8 cellular contexts compared by ENCODE assay signal in the genomic region with DNA sequence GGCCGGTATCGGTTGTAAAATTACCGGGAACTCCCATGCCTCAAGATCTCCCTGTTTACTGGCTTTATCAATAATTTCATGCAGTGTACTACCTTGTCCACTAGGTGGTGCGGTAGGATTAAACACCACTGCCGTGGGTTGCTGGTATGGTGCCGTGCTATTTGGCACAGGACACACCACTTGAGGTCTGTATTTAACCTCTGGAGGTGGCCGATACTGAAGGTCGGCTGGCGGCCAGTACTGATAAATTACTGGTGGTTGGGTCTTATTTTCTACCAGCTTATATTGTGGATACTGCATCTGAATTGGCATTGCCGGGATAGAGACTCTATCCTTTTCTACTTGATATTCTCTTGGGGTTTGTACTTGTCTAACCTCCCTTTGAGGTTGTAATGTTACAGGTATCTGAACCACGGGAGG. TPM values are rescaled to one million over a fixed set of nuclear protein-coding genes. Genes with fewer than 3 reads are reported as not detected.
DNase-seq lines count a peak whose midpoint lies in the region; ATAC-seq, FAIRE-seq and TF ChIP-seq lines count a peak whose summit lies in the region.

No MANE protein-coding gene starts in this region.

- ATAC-seq in HG03045 (IDR thresholded peaks at IDR 0.05; ENCODE audit: unreplicated experiment) = no peak

- DNase-seq in COR-L47 (lab: John Stamatoyannopoulos, UW) = peak; percentile 78
- DNase-seq in H54 (ENCODE audit: insufficient read length, low spot score) = peak; percentile 49
- DNase-seq in NCI-H1694 (lab: John Stamatoyannopoulos, UW) = peak; percentile 85
- DNase-seq in T follicular helper cell (ENCODE audit: low read depth) = peak; percentile 51
- DNase-seq in adrenal gland = peak; percentile 80 to 93 (median 86)
- DNase-seq in left ventricle myocardium inferior = peak; percentile 76
- DNase-seq in retina = peak; percentile 82

- 2 to 3% (median 3%) methylated on average over 10 to 11 of the region's 11 CpGs for WGBS in adrenal gland, 4 donors

- H3K4me1 ChIP-seq in adrenal gland (replicated peaks in 1 of 2) (peaks cover 0 to 7% of the 10 kb centered on the region in 2 donors), left ventricle myocardium inferior (peaks cover 34% of the 10 kb centered on the region)

- TF ChIP-seq POLR2A in H54 (IDR thresholded peaks at IDR 0.05; ENCODE audit: low read depth, low read length) (no peak), adrenal gland (IDR thresholded peaks at IDR 0.05) (no peak)

- H3K27ac ChIP-seq in adrenal gland = no peak overlapping the region
- peak overlapping the region; percentile 73 for H3K27ac ChIP-seq in left ventricle myocardium inferior (replicated peaks)

- H3K9me3 ChIP-seq in adrenal gland (replicated peaks in 1 of 3) (no peaks in the 10 kb centered on the region), left ventricle myocardium inferior (replicated peaks) (no peaks in the 10 kb centered on the region)

- peak; percentile 85 to 95 (median 94) for TF ChIP-seq CTCF in adrenal gland (IDR thresholded peaks at IDR 0.05)
- peak; percentile 95 for TF ChIP-seq CTCF in left ventricle myocardium inferior (IDR thresholded peaks at IDR 0.05; ENCODE audit: borderline replicate concordance)

- peak; percentile 60 for FAIRE-seq in H54 (lab: Jason Lieb, UNC)

- H3K36me3 ChIP-seq in adrenal gland (replicated peaks in 1 of 2) (no peaks in the 10 kb centered on the region), left ventricle myocardium inferior (no peaks in the 10 kb centered on the region)

- H3K27me3 ChIP-seq in adrenal gland = no peaks in the 10 kb centered on the region
- H3K27me3 ChIP-seq in left ventricle myocardium inferior (ENCODE audit: low read depth) = no peaks in the 10 kb centered on the region

- intact Hi-C loops in adrenal gland (cut with DNase I) (loop anchor here in 1 of 2 donors (10.0 kb wide), 1 partner anchor 93 kb away; no protein-coding TSS in a partner anchor), left ventricle myocardium inferior (cut with micrococcal nuclease) (loop anchor here (10.0 kb wide), 1 partner anchor 243 kb away; no protein-coding TSS in a partner anchor)

- H3K4me3 ChIP-seq in adrenal gland (peak overlapping the region in 1 of 4 donors; percentile 5), left ventricle myocardium inferior (no peak overlapping the region)

RNA-seq across cellular contexts. Expression of gene PTCRA, which starts 14.3 kb away (rescaled TPM):
- total RNA-seq in adrenal gland (under 1 TPM in 1 of 8 donors, not detected in 7; 0.34 TPM), left ventricle myocardium inferior (not detected)
- not detected for polyA plus RNA-seq in adrenal gland

RNA-seq across cellular contexts. Expression of gene RPL7L1, which starts 22.1 kb away (rescaled TPM):
- 100 to 1,000 TPM in 2 of 8 donors, 10 to 100 TPM in 6; 90.2 to 130 (median 94.1) TPM for total RNA-seq in adrenal gland
- polyA plus RNA-seq in adrenal gland = 100 to 1,000 TPM in 1 of 3 donors, 10 to 100 TPM in 2; 33.3 to 106 (median 47.2) TPM
- 42.2 TPM for total RNA-seq in left ventricle myocardium inferior

RNA-seq across cellular contexts. Expression of gene CNPY3, which starts 27.7 kb away (rescaled TPM):
- total RNA-seq in adrenal gland (10 to 100 TPM; 26.8 to 59.7 (median 41.3) TPM), left ventricle myocardium inferior (20.1 TPM)
- 10 to 100 TPM; 22.4 to 53.5 (median 48.2) TPM for polyA plus RNA-seq in adrenal gland

RNA-seq across cellular contexts. Expression of gene GNMT, which starts 59.0 kb away (rescaled TPM):
- total RNA-seq in adrenal gland = under 1 TPM in 4 of 8 donors, not detected in 4; 0.39 to 0.65 (median 0.53) TPM
- polyA plus RNA-seq in adrenal gland = 1 to 10 TPM in 2 of 3 donors, under 1 TPM in 1; 0.29 to 4.4 (median 1.1) TPM
- 0.77 TPM for total RNA-seq in left ventricle myocardium inferior
